ENCODE assay signal across 1 cellular context in genomic region chr13:112391747-112392146, GRCh38.
TF ChIP-seq lines count a peak whose summit lies in the region.

No MANE protein-coding gene starts in this region.

TF ChIP-seq in WTC11, 78 proteins besides CTCF, POLR2A, EP300 and RAD21 (continued from another document):
- no peak for TF ChIP-seq AFF4 (CRISPR knock-in tag; IDR thresholded peaks at IDR 0.05; ENCODE audit: borderline replicate concordance)
- no peak for TF ChIP-seq HMGXB4 (CRISPR knock-in tag; IDR thresholded peaks at IDR 0.05)
- no peak for TF ChIP-seq SMAD4 (CRISPR knock-in tag; IDR thresholded peaks at IDR 0.05)
- no peak for TF ChIP-seq MLX (CRISPR knock-in tag; IDR thresholded peaks at IDR 0.05)
- no peak for TF ChIP-seq RORB (CRISPR knock-in tag; IDR thresholded peaks at IDR 0.05)
- TF ChIP-seq SOX15 (CRISPR knock-in tag; IDR thresholded peaks at IDR 0.05) = no peak
